21 cellular contexts compared by ENCODE assay signal in the genomic region with DNA sequence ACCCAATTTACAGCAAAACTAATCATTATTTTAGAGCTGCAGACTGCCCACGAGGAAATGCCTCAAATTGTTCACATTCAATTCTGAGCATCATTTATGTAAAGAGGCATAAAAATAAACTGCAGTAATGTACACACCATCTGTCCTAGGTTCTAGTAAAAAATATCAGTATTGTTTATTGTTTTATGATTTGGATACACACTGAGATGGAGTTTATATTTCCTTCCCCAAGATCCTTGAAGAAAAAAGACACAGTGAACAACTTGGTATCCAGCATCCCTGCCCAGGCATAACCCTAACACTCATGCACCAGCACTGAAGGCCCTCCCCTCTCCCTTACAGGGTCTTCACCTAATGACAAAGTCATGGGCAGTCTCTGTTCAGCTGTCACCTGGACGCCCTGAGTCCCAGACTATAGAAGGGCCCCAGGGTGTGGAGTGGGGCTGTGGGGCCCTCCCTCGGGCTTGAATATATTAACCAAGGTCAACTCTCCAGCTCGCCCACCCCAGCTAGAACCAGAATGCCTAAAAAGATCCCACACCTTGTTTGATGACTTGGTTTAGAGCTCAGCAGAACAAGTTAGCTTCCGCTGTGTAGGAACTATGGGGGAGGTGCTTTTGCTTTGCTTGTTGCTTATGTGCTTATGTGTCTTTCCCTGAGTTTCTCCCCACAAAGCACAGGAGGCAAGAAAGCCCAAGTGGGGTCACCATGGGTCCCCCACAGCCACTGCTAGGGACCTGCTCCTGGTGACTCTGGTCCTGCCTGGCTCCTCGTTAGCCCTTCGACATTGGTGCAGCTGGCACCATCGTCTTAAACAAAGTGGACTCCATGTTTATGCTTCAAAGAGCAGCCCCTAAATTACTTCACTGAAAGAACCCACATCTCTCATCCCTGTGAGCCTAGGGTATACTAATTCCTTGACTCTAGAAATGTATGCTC.
DNase-seq lines count a peak whose midpoint lies in the region; ATAC-seq and TF ChIP-seq lines count a peak whose summit lies in the region.
"Had no signal": no experiment of that assay in that cellular context is flagged by ENCODE, and none has a peak within 500 bp of the region (broad histone marks: within the 10 kb centered on the region; RNA-seq: fewer than 3 reads in every experiment).

No MANE protein-coding gene starts in this region.

- POLR2A ChIA-PET in OCI-LY7 (lab: Charles Lee): interaction anchor here (0.6 kb wide), 1 partner anchor 356 kb away, joined by 3 read pairs; no protein-coding TSS in a partner anchor

- CTCF ChIA-PET in OCI-LY7 (lab: Charles Lee; ENCODE audit: unreplicated experiment): no interaction called here

- DNase-seq in choroid plexus epithelial cell (ENCODE audit: low read depth) (peak; percentile 40), iris pigment epithelial cell (ENCODE audit: low read depth) (peak; percentile 38), smooth muscle cell (lab: John Stamatoyannopoulos, UW; ENCODE audit: unreplicated experiment) (no peak), OCI-LY7 (ENCODE audit: low spot score) (no peak), T-helper 17 cell (no peak), cortex of kidney (lab: John Stamatoyannopoulos, UW) (no peak)
- DNase-seq: CD4-positive, CD25-positive, alpha-beta regulatory T cell; COR-L47; DMS 273 treated with DMSO at 0.1 percent for 48 hours; DMS79 treated with DMSO at 0.1 percent for 48 hours; GOT3; HCEC 1CT; NCI-H1092 treated with DMSO at 0.1 percent for 48 hours; NCI-H1436 treated with DMSO at 0.1 percent for 48 hours; NCI-H2029; NCI-H2227 treated with DMSO at 0.1 percent for 48 hours; NCI-H510A; Peyer's patch; SJCRH30 had no signal

- H3K27ac Mint-ChIP-seq in T-helper 17 cell: no peak overlapping the region
- H3K27ac Mint-ChIP-seq: CD4-positive, CD25-positive, alpha-beta regulatory T cell had no signal

- H2AFZ ChIP-seq in smooth muscle cell (ENCODE audit: low read depth): no peak overlapping the region
- no peak overlapping the region for H2AFZ ChIP-seq in OCI-LY7 (ENCODE audit: low read length)

- no peaks in the 10 kb centered on the region for H3K9me3 ChIP-seq in smooth muscle cell (replicated peaks; ENCODE audit: low read depth)
- no peaks in the 10 kb centered on the region for H3K9me3 ChIP-seq in OCI-LY7 (ENCODE audit: low read length)
- no peaks in the 10 kb centered on the region for H3K9me3 ChIP-seq in T-helper 17 cell (ENCODE audit: control insufficient read depth, low read length, poor library complexity, severe bottlenecking)
- H3K9me3 ChIP-seq: Peyer's patch, SJCRH30 had no signal

- intact Hi-C loops in OCI-LY7 (cut with micrococcal nuclease; ENCODE audit: unreplicated experiment): no loop called here

- H3K27me3 Mint-ChIP-seq in T-helper 17 cell: peaks cover 75% of the 10 kb centered on the region

- H3K27me3 ChIP-seq in smooth muscle cell (ENCODE audit: low read depth): no peaks in the 10 kb centered on the region
- H3K27me3 ChIP-seq: Peyer's patch, SJCRH30 had no signal

- BruUV-seq in OCI-LY7 (replicated peaks; lab: Mats Ljungman, UMichigan): no TSS peak

- H4K20me1 ChIP-seq in smooth muscle cell (ENCODE audit: low read depth) (peaks cover 45% of the 10 kb centered on the region), OCI-LY7 (ENCODE audit: insufficient read depth, low read length) (no peaks in the 10 kb centered on the region)

- peaks cover 2% of the 10 kb centered on the region for H3K4me1 Mint-ChIP-seq in T-helper 17 cell
- H3K4me1 Mint-ChIP-seq: CD4-positive, CD25-positive, alpha-beta regulatory T cell had no signal

- no peaks in the 10 kb centered on the region for H3K36me3 Mint-ChIP-seq in T-helper 17 cell (ENCODE audit: low read depth)
- H3K36me3 Mint-ChIP-seq: CD4-positive, CD25-positive, alpha-beta regulatory T cell had no signal

- peaks cover 17% of the 10 kb centered on the region for H3K36me3 ChIP-seq in smooth muscle cell (ENCODE audit: low read depth)
- H3K36me3 ChIP-seq in OCI-LY7 (ENCODE audit: insufficient read depth, low read length): no peaks in the 10 kb centered on the region

- H3K4me3 Mint-ChIP-seq in T-helper 17 cell: no peak overlapping the region
- H3K4me3 Mint-ChIP-seq: CD4-positive, CD25-positive, alpha-beta regulatory T cell had no signal

- TF ChIP-seq CTCF in VCaP (conservative IDR thresholded peaks at IDR 0.05) (0 out of 2 replicates have a peak, but pooled peaks have one; percentile 12), choroid plexus epithelial cell (conservative IDR thresholded peaks at IDR 0.05; ENCODE audit: low read depth, low read length) (no peak), smooth muscle cell (IDR thresholded peaks at IDR 0.05; ENCODE audit: borderline replicate concordance, insufficient read depth, poor library complexity, severe bottlenecking) (no peak), OCI-LY7 (conservative IDR thresholded peaks at IDR 0.05; ENCODE audit: low read length) (no peak)

- no peak overlapping the region for H3K4me3 ChIP-seq in choroid plexus epithelial cell (ENCODE audit: low read depth, low read length)
- no peak overlapping the region for H3K4me3 ChIP-seq in smooth muscle cell
- H3K4me3 ChIP-seq in OCI-LY7 (ENCODE audit: low read depth, low read length, poor library complexity, severe bottlenecking): no peak overlapping the region
- H3K4me3 ChIP-seq: Peyer's patch, SJCRH30 had no signal

- H3K4me2 ChIP-seq in smooth muscle cell (peak overlapping the region; percentile 34), OCI-LY7 (ENCODE audit: low read length) (no peak overlapping the region)
- H3K4me2 ChIP-seq: KMS-11 had no signal

- H3K4me1 ChIP-seq in smooth muscle cell (ENCODE audit: low read depth) (peaks cover 7% of the 10 kb centered on the region), OCI-LY7 (ENCODE audit: insufficient read depth, low read length, poor library complexity, severe bottlenecking) (no peaks in the 10 kb centered on the region)
- H3K4me1 ChIP-seq: Peyer's patch, SJCRH30 had no signal

- H3K9me2 ChIP-seq in OCI-LY7 (ENCODE audit: insufficient read depth, low read length): no peaks in the 10 kb centered on the region

- no peak overlapping the region for H3K27ac ChIP-seq in VCaP
- H3K27ac ChIP-seq in smooth muscle cell (ENCODE audit: low read depth): peak overlapping the region; percentile 90
- H3K27ac ChIP-seq in OCI-LY7 (ENCODE audit: low read depth, low read length, poor library complexity, severe bottlenecking): no peak overlapping the region
- H3K27ac ChIP-seq: KMS-11, Peyer's patch, SJCRH30 had no signal

- peaks cover 87% of the 10 kb centered on the region for H3F3A ChIP-seq in smooth muscle cell (ENCODE audit: low read depth)

- ATAC-seq in T-helper 17 cell: no peak

- H3K79me2 ChIP-seq in smooth muscle cell (ENCODE audit: low read depth): no peaks in the 10 kb centered on the region
- H3K79me2 ChIP-seq in OCI-LY7 (ENCODE audit: insufficient read depth, low read depth, low read length): no peaks in the 10 kb centered on the region

- WGBS in smooth muscle cell (ENCODE audit: low lambda C conversion rate): 68% methylated on average over 8 of the region's 8 CpGs

- no peak overlapping the region for H3K9ac ChIP-seq in smooth muscle cell (ENCODE audit: low read depth)
- H3K9ac ChIP-seq: KMS-11 had no signal

Comparison
In these comparisons a context has a peak if more than half of its experiments do, and no peak if none do; other contexts are left out.
1. DNase-seq: peak in choroid plexus epithelial cell (single experiment) and iris pigment epithelial cell (single experiment); none in smooth muscle cell (single experiment), OCI-LY7 (single experiment), T-helper 17 cell (0 of 3) and cortex of kidney (single experiment).